In genomic region chr22:38513063-38513462, GRCh38 we compare ENCODE assay signal across 1 cellular context.
A peak's percentile ranks its signal among the peaks of the same experiment; 100 is the strongest.
TF ChIP-seq lines count a peak whose summit lies in the region.

No MANE protein-coding gene starts in this region.

TF ChIP-seq in H1, 55 proteins besides CTCF, POLR2A, EP300 and RAD21:
- TF ChIP-seq HDAC6 (IDR thresholded peaks at IDR 0.05; ENCODE audit: low read depth, low read length) (no peak), SIX5 (IDR thresholded peaks at IDR 0.05; ENCODE audit: low read depth, low read length) (no peak), MAX (IDR thresholded peaks at IDR 0.05) (no peak), POU5F1 (IDR thresholded peaks at IDR 0.05; ENCODE audit: low read depth, low read length) (no peak), KDM4A (IDR thresholded peaks at IDR 0.05; ENCODE audit: low read depth, low read length, severe bottlenecking) (no peak), EGR1 (IDR thresholded peaks at IDR 0.05; ENCODE audit: borderline replicate concordance, low read depth, low read length) (no peak), HDAC2 (IDR thresholded peaks at IDR 0.05; ENCODE audit: borderline replicate concordance in 1 of 2, low read depth in 2 of 2, low read length in 2 of 2) (no peak), SIN3A (conservative IDR thresholded peaks at IDR 0.05 in 1 of 2, IDR thresholded peaks at IDR 0.05 in 1 of 2; ENCODE audit: low read depth in 1 of 2, low read length in 2 of 2) (0 out of 4 replicates have a peak, but pooled peaks have one; percentile 40 to 43), SP1 (IDR thresholded peaks at IDR 0.05; ENCODE audit: low read depth, low read length) (0 out of 2 replicates have a peak, but pooled peaks have one; percentile 23), SAP30 (IDR thresholded peaks at IDR 0.05; ENCODE audit: insufficient read depth, insufficient replicate concordance, low read length) (no peak), FOSL1 (IDR thresholded peaks at IDR 0.05; ENCODE audit: insufficient read depth, low read depth, low read length) (no peak), ZNF274 (IDR thresholded peaks at IDR 0.05; ENCODE audit: borderline replicate concordance, extremely low read depth, low read length) (no peak)
- TF ChIP-seq, protein P1, sequence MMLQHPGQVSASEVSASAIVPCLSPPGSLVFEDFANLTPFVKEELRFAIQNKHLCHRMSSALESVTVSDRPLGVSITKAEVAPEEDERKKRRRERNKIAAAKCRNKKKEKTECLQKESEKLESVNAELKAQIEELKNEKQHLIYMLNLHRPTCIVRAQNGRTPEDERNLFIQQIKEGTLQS (IDR thresholded peaks at IDR 0.05; ENCODE audit: insufficient read depth, low read depth, low read length), result no peak
- TF ChIP-seq, protein P2, sequence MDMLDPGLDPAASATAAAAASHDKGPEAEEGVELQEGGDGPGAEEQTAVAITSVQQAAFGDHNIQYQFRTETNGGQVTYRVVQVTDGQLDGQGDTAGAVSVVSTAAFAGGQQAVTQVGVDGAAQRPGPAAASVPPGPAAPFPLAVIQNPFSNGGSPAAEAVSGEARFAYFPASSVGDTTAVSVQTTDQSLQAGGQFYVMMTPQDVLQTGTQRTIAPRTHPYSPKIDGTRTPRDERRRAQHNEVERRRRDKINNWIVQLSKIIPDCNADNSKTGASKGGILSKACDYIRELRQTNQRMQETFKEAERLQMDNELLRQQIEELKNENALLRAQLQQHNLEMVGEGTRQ (IDR thresholded peaks at IDR 0.05; ENCODE audit: low read length), result no peak
